In the genomic region with DNA sequence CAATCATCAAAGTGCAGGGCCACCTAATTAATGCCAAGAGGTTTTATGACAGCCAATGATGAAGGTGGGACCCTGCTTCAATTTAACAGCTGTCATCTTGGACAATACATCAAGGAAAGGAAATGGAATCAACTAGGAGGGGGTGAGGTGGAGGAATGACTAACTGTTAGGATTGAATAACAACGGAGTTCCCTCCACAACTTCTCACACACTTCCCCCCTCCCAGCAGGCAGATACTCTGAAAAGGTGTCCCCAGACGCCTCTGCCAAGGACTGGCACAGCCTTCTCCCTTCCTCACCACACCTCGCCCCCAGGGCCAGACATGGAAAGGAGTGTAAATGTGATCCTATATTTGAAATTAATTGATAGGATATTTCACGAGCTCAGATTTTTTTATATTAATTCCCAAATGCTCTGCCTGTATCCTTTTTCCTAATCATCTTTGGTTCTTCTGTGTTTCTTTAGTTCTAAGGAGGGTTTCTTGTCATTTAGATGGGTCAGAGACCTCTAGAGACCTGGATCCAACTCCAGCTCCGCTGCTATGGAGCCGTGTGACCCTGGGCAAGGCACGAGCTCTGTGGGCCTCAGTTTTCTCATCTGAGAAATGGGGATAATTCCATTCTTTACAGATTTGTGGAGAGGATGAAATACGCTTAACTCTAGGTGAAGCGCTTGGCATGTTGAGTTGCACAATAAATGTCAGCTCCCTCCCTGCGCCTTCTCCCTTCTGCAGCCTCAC, we compare ENCODE assay signal across 2 cellular contexts.
TF ChIP-seq lines count a peak whose summit lies in the region.

No MANE protein-coding gene starts in this region.

TF ChIP-seq in HEK293, 187 proteins besides CTCF, POLR2A, EP300 and RAD21 (continued from another document):
- TF ChIP-seq SP3 (tag by site-specific recombination; IDR thresholded peaks at IDR 0.05), result no peak

TF ChIP-seq in H1, 55 proteins besides CTCF, POLR2A, EP300 and RAD21 (continued from another document):
- no peak for TF ChIP-seq TCF12 (IDR thresholded peaks at IDR 0.05; ENCODE audit: low read depth, low read length)
